In the genomic region with DNA sequence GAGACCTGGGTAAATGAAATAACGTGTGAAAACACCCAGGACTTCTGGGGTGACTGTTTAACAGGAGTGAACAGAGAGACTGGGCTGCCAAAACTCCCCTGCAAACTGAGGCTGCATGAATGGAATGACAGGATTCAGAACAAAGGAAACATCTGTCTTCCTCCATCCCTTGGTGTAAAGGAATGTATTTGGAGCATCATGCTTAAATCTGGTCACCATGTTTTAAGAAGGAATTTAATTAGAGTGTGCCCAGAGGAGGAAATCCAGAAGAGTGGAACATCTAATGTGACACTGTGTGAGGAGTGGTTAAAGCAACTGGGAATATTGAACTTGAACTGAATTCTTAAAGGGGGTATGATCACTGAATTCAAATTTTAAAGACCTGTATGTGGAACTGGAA, we compare ENCODE assay signal across 31 cellular contexts.
"Had no signal": no experiment of that assay in that cellular context is flagged by ENCODE, and none has a peak within 500 bp of the region (broad histone marks: within the 10 kb centered on the region; RNA-seq: fewer than 3 reads in every experiment).

No MANE protein-coding gene starts in this region.

- DNase-seq: activated CD4-positive, alpha-beta T cell treated with anti-CD3 and anti-CD28 coated beads, Interleukin-2, amount 10 ng/mL, durations not matched to agents 24 days and 14 days; activated CD4-positive, alpha-beta T cell treated with anti-CD3 and anti-CD28 coated beads, Interleukin-2, amount 50 U/mL, for 4 hours; activated CD8-positive, alpha-beta T cell treated with anti-CD3 and anti-CD28 coated beads for 36 hours; activated gamma-delta T cell; activated naive CD4-positive, alpha-beta T cell treated with Interleukin-2 at 50 U/mL for 16 hours; activated naive CD8-positive, alpha-beta T cell treated with anti-CD3 and anti-CD28 coated beads, Interleukin-2, amount 10 ng/mL, durations not matched to agents 7 days and 5 days; activated T-cell treated with anti-CD3 and anti-CD28 coated beads, Interleukin-2, amount 50 U/mL, for 1 hour; activated T-cell treated with anti-CD3 and anti-CD28 coated beads, Interleukin-2, amount 50 U/mL, for 72 hours; brain microvascular endothelial cell; central memory CD4-positive, alpha-beta T cell; Kasumi-1; KG1; MG63; NCI-H1048; NCI-H1105 treated with DMSO at 0.1 percent for 48 hours; NCI-H1436; NCI-H1694; NCI-H1930; NCI-H2081 treated with DMSO at 0.1 percent for 48 hours; NCI-H226; NCI-H446 treated with DMSO at 0.1 percent for 48 hours; NCI-H524; NCI-H69; NCI-H82; SHP77 treated with DMSO at 0.1 percent for 48 hours; T1000; WERI-Rb-1 had no signal

- H3K9me3 ChIP-seq: MG63, SJSA1 had no signal

- ATAC-seq: activated CD8-positive, alpha-beta T cell treated with anti-CD3 and anti-CD28 coated beads for 36 hours; activated T-cell treated with anti-CD3 and anti-CD28 coated beads, Interleukin-2, amount 50 U/mL, for 72 hours; Panc1 had no signal

- H3K4me1 ChIP-seq: SJSA1 had no signal

- H3K4me3 Mint-ChIP-seq: activated CD4-positive, alpha-beta T cell treated with anti-CD3 and anti-CD28 coated beads, Interleukin-2, amount 10 ng/mL, durations not matched to agents 24 days and 14 days; activated CD8-positive, alpha-beta T cell treated with anti-CD3 and anti-CD28 coated beads for 36 hours; activated naive CD4-positive, alpha-beta T cell treated with anti-CD3 and anti-CD28 coated beads, Interleukin-2, amount 50 U/mL, for 24 hours; activated naive CD8-positive, alpha-beta T cell treated with anti-CD3 and anti-CD28 coated beads, Interleukin-2, amount 10 ng/mL, durations not matched to agents 7 days and 5 days; activated T-cell treated with anti-CD3 and anti-CD28 coated beads, Interleukin-2, amount 50 U/mL, for 72 hours had no signal

- H3K27me3 ChIP-seq: brain microvascular endothelial cell, MG63, SJSA1 had no signal

- H3K36me3 Mint-ChIP-seq: activated naive CD4-positive, alpha-beta T cell treated with anti-CD3 and anti-CD28 coated beads, Interleukin-2, amount 50 U/mL, for 24 hours; activated naive CD8-positive, alpha-beta T cell treated with anti-CD3 and anti-CD28 coated beads, Interleukin-2, amount 10 ng/mL, durations not matched to agents 7 days and 5 days had no signal

- H3K27me3 Mint-ChIP-seq: activated CD4-positive, alpha-beta T cell treated with anti-CD3 and anti-CD28 coated beads, Interleukin-2, amount 10 ng/mL, durations not matched to agents 24 days and 14 days; activated CD8-positive, alpha-beta T cell treated with anti-CD3 and anti-CD28 coated beads for 36 hours; activated naive CD4-positive, alpha-beta T cell treated with anti-CD3 and anti-CD28 coated beads, Interleukin-2, amount 50 U/mL, for 24 hours; activated naive CD8-positive, alpha-beta T cell treated with anti-CD3 and anti-CD28 coated beads, Interleukin-2, amount 10 ng/mL, durations not matched to agents 7 days and 5 days had no signal

- H3K27ac Mint-ChIP-seq: activated CD4-positive, alpha-beta T cell treated with anti-CD3 and anti-CD28 coated beads, Interleukin-2, amount 10 ng/mL, durations not matched to agents 24 days and 14 days; activated CD8-positive, alpha-beta T cell treated with anti-CD3 and anti-CD28 coated beads for 36 hours; activated naive CD4-positive, alpha-beta T cell treated with anti-CD3 and anti-CD28 coated beads, Interleukin-2, amount 50 U/mL, for 24 hours; activated naive CD8-positive, alpha-beta T cell treated with anti-CD3 and anti-CD28 coated beads, Interleukin-2, amount 10 ng/mL, durations not matched to agents 7 days and 5 days; activated T-cell treated with anti-CD3 and anti-CD28 coated beads, Interleukin-2, amount 50 U/mL, for 72 hours; activated T-helper 2 cell treated with anti-CD3 and anti-CD28 coated beads, Interferon-gamma antibody, Interleukin-2, Interleukin-4, amounts not matched to agents 10 μg/mL and 5 μg/mL and 100 μg/mL, durations not matched to agents 14 hours and 24 hours and 36 hours had no signal

- H3K36me3 ChIP-seq: brain microvascular endothelial cell, MG63, SJSA1, WERI-Rb-1 had no signal

- H3K9me3 Mint-ChIP-seq: activated naive CD4-positive, alpha-beta T cell treated with anti-CD3 and anti-CD28 coated beads, Interleukin-2, amount 50 U/mL, for 24 hours had no signal

- H3K27ac ChIP-seq: brain microvascular endothelial cell, SJSA1, WERI-Rb-1 had no signal

- H3K4me1 Mint-ChIP-seq: activated CD4-positive, alpha-beta T cell treated with anti-CD3 and anti-CD28 coated beads, Interleukin-2, amount 10 ng/mL, durations not matched to agents 24 days and 14 days; activated naive CD4-positive, alpha-beta T cell treated with anti-CD3 and anti-CD28 coated beads, Interleukin-2, amount 50 U/mL, for 24 hours; activated naive CD8-positive, alpha-beta T cell treated with anti-CD3 and anti-CD28 coated beads, Interleukin-2, amount 10 ng/mL, durations not matched to agents 7 days and 5 days had no signal

- H3K4me3 ChIP-seq: MG63, SJSA1 had no signal
